In genomic region chr15:34577658-34578282, GRCh38 we compare ENCODE assay signal across 8 cellular contexts. TPM values are rescaled to one million over a fixed set of nuclear protein-coding genes. Genes with fewer than 3 reads are reported as not detected.
DNase-seq lines count a peak whose midpoint lies in the region; ATAC-seq, FAIRE-seq and TF ChIP-seq lines count a peak whose summit lies in the region.
"Not testable (repeated sequence)": the region's sequence is repeated elsewhere in the genome, so short reads cannot be mapped to it uniquely, and the experiment has no call there.

No MANE protein-coding gene starts in this region.

- not testable (repeated sequence) for H3K9me3 Mint-ChIP-seq in activated CD8-positive, alpha-beta T cell treated with anti-CD3 and anti-CD28 coated beads for 36 hours; activated naive CD4-positive, alpha-beta T cell treated with anti-CD3 and anti-CD28 coated beads, Interleukin-2, amount 50 U/mL, for 72 hours; stimulated activated effector memory CD8-positive, alpha-beta T cell treated with anti-CD3 and anti-CD28 coated beads, Interleukin-12 subunit alpha, Interleukin-12 subunit beta, amount 100 ng/mL, for 72 hours

- CTCF ChIA-PET in IMR-90 (lab: Yijun Ruan, JAX); HepG2 (lab: Yijun Ruan, JAX; ENCODE audit: low intra/inter-chr PET ratio, low total read pairs): not testable (repeated sequence)
- CTCF ChIA-PET in activated CD8-positive, alpha-beta T cell treated with anti-CD3 and anti-CD28 coated beads for 36 hours (lab: Charles Lee) = interaction anchor here (1.0 kb wide), 1 partner anchor 10 kb away, joined by 4 read pairs; no protein-coding TSS in a partner anchor

- peak overlapping the region; percentile 34 for H3K4me2 ChIP-seq in IMR-90 (ENCODE audit: low read depth, low read length)
- peak overlapping the region; percentile 60 for H3K4me2 ChIP-seq in HepG2 (ENCODE audit: low read depth, low read length)

- H2AK9ac ChIP-seq in IMR-90 (replicated peaks; ENCODE audit: low read depth, low read length, poor library complexity) = not testable (repeated sequence)

- H2BK20ac ChIP-seq in IMR-90 (ENCODE audit: low read depth, low read length) = not testable (repeated sequence)

- H2AK5ac ChIP-seq in IMR-90 (ENCODE audit: low read depth, low read length) = peak overlapping the region; percentile 65; the same call in 1 of the 2 replicates

- H2BK15ac ChIP-seq in IMR-90 (ENCODE audit: low read depth, low read length) = not testable (repeated sequence)

- H3K79me1 ChIP-seq in IMR-90 (ENCODE audit: low read depth in 1 of 2, low read length in 2 of 2) = peaks cover 15 to 63% of the 10 kb centered on the region in 2 experiments

- H2BK5ac ChIP-seq in IMR-90 (ENCODE audit: low read depth, low read length, poor library complexity, severe bottlenecking) = peak overlapping the region; percentile 38

- H3K4me1 Mint-ChIP-seq in activated CD8-positive, alpha-beta T cell treated with anti-CD3 and anti-CD28 coated beads for 36 hours (ENCODE audit: low read depth) = peaks cover 56% of the 10 kb centered on the region
- peaks cover 71% of the 10 kb centered on the region for H3K4me1 Mint-ChIP-seq in stimulated activated effector memory CD8-positive, alpha-beta T cell treated with anti-CD3 and anti-CD28 coated beads, Interleukin-12 subunit alpha, Interleukin-12 subunit beta, amount 100 ng/mL, for 72 hours

- not testable (repeated sequence) for TF ChIP-seq POLR2A in IMR-90 (IDR thresholded peaks at IDR 0.05; ENCODE audit: low read depth, low read length); HepG2 (IDR thresholded peaks at IDR 0.05; ENCODE audit: insufficient read depth in 1 of 2, low read depth in 2 of 2, low read length in 2 of 2)

- not testable (repeated sequence) for TF ChIP-seq RAD21 in IMR-90 (IDR thresholded peaks at IDR 0.05; ENCODE audit: low read length); HepG2 (CRISPR knock-in tag; IDR thresholded peaks at IDR 0.05)

- H3K27me3 Mint-ChIP-seq in activated CD8-positive, alpha-beta T cell treated with anti-CD3 and anti-CD28 coated beads for 36 hours = not testable (repeated sequence)

- H3K23ac ChIP-seq in IMR-90 (ENCODE audit: low read depth, low read length) = not testable (repeated sequence)

- TF ChIP-seq EP300 in HepG2 (IDR thresholded peaks at IDR 0.05; ENCODE audit: low read depth in 2 of 2, low read length in 2 of 2); HepG2 (CRISPR knock-in tag; IDR thresholded peaks at IDR 0.05; ENCODE audit: borderline replicate concordance): not testable (repeated sequence)

- TF ChIP-seq CTCF in IMR-90 (conservative IDR thresholded peaks at IDR 0.05; ENCODE audit: low read depth, low read length); activated CD8-positive, alpha-beta T cell treated with anti-CD3 and anti-CD28 coated beads for 36 hours (IDR thresholded peaks at IDR 0.05); choroid plexus epithelial cell (conservative IDR thresholded peaks at IDR 0.05; ENCODE audit: low read depth, low read length); HepG2 (CRISPR knock-in tag; IDR thresholded peaks at IDR 0.05): not testable (repeated sequence)

- not testable (repeated sequence) for H3K4ac ChIP-seq in IMR-90 (ENCODE audit: low read depth, low read length)

- H3K27ac ChIP-seq in IMR-90 (ENCODE audit: insufficient read depth, low read length) (0 out of 2 replicates have a peak overlapping the region, but pooled peaks have one; percentile 17), HepG2 (ENCODE audit: extremely low read length, insufficient read depth, low read length) (peak overlapping the region; percentile 52)

- WGBS in IMR-90 (ENCODE audit: extremely low coverage in 2 of 2, insufficient read length in 1 of 2), 2 experiments = no CpG with 5 or more reads among the region's 4 CpGs
- WGBS in HepG2 (ENCODE audit: low lambda C conversion rate) = 71% methylated on average over 4 of the region's 4 CpGs

- H3K79me2 ChIP-seq in HepG2 (ENCODE audit: insufficient read depth, low read length) = peaks cover 56% of the 10 kb centered on the region

- H3K4me3 Mint-ChIP-seq in activated CD8-positive, alpha-beta T cell treated with anti-CD3 and anti-CD28 coated beads for 36 hours = not testable (repeated sequence)
- H3K4me3 Mint-ChIP-seq in stimulated activated effector memory CD8-positive, alpha-beta T cell treated with anti-CD3 and anti-CD28 coated beads, Interleukin-12 subunit alpha, Interleukin-12 subunit beta, amount 100 ng/mL, for 72 hours = peak overlapping the region; percentile 42

- H3K4me1 ChIP-seq in IMR-90 (ENCODE audit: control insufficient read depth, insufficient read depth, low read length) = peaks cover 16% of the 10 kb centered on the region
- H3K4me1 ChIP-seq in HepG2 (ENCODE audit: insufficient read depth, low read length) = peaks cover 55% of the 10 kb centered on the region

- H4K20me1 ChIP-seq in IMR-90 (ENCODE audit: insufficient read depth, low read length) = peaks cover 23% of the 10 kb centered on the region
- H4K20me1 ChIP-seq in HepG2 (ENCODE audit: insufficient read depth, low read length) = not testable (repeated sequence)

- H3K27ac Mint-ChIP-seq in activated CD8-positive, alpha-beta T cell treated with anti-CD3 and anti-CD28 coated beads for 36 hours = peak overlapping the region; percentile 75
- peak overlapping the region; percentile 53 to 62 for H3K27ac Mint-ChIP-seq in activated naive CD4-positive, alpha-beta T cell treated with anti-CD3 and anti-CD28 coated beads, Interleukin-2, amount 50 U/mL, for 72 hours
- peak overlapping the region; percentile 82 for H3K27ac Mint-ChIP-seq in stimulated activated effector memory CD8-positive, alpha-beta T cell treated with anti-CD3 and anti-CD28 coated beads, Interleukin-12 subunit alpha, Interleukin-12 subunit beta, amount 100 ng/mL, for 72 hours

- peak; percentile 34 to 36 for DNase-seq in AML-193 (lab: John Stamatoyannopoulos, UW)
- peak; percentile 64 for DNase-seq in IMR-90
- DNase-seq in SK-MEL-5 (ENCODE audit: low read depth, low spot score) = peak; percentile 12
- not testable (repeated sequence) for DNase-seq in activated CD8-positive, alpha-beta T cell treated with anti-CD3 and anti-CD28 coated beads for 36 hours; activated naive CD4-positive, alpha-beta T cell treated with anti-CD3 and anti-CD28 coated beads, Interleukin-2, amount 50 U/mL, for 72 hours (ENCODE audit: low spot score in 2 of 2); HepG2 (ENCODE audit: low spot score); stimulated activated effector memory CD8-positive, alpha-beta T cell treated with anti-CD3 and anti-CD28 coated beads, Interleukin-12 subunit alpha, Interleukin-12 subunit beta, amount 100 ng/mL, for 72 hours (ENCODE audit: low spot score in 2 of 2)
- peak; percentile 57 for DNase-seq in choroid plexus epithelial cell (ENCODE audit: low read depth)

- not testable (repeated sequence) for H4K5ac ChIP-seq in IMR-90 (ENCODE audit: low read depth, low read length)

- not testable (repeated sequence) for H3K18ac ChIP-seq in IMR-90 (ENCODE audit: low read depth, low read length)

- H3K9me3 ChIP-seq in IMR-90 (ENCODE audit: control insufficient read depth, insufficient read depth, low read length); HepG2 (ENCODE audit: low read length): not testable (repeated sequence)

- not testable (repeated sequence) for H3K56ac ChIP-seq in IMR-90 (ENCODE audit: extremely low read depth, insufficient read depth, low read length)

- H2AFZ ChIP-seq in IMR-90 (replicated peaks; ENCODE audit: low read length, poor library complexity); HepG2 (ENCODE audit: low read length): not testable (repeated sequence)

- not testable (repeated sequence) for H4K91ac ChIP-seq in IMR-90 (ENCODE audit: insufficient read depth, low read depth, low read length)

- peak; percentile 78 for ATAC-seq in IMR-90 (ENCODE audit: low read depth)
- ATAC-seq in activated CD8-positive, alpha-beta T cell treated with anti-CD3 and anti-CD28 coated beads for 36 hours = peak; percentile 82
- ATAC-seq in activated naive CD4-positive, alpha-beta T cell treated with anti-CD3 and anti-CD28 coated beads, Interleukin-2, amount 50 U/mL, for 72 hours = peak; percentile 79 to 88
- ATAC-seq in HepG2 = not testable (repeated sequence)
- ATAC-seq in stimulated activated effector memory CD8-positive, alpha-beta T cell treated with anti-CD3 and anti-CD28 coated beads, Interleukin-12 subunit alpha, Interleukin-12 subunit beta, amount 100 ng/mL, for 72 hours = peak; percentile 85

- POLR2A ChIA-PET in IMR-90 (lab: Charles Lee; ENCODE audit: unreplicated experiment); activated CD8-positive, alpha-beta T cell treated with anti-CD3 and anti-CD28 coated beads for 36 hours (lab: Charles Lee): not testable (repeated sequence)
- POLR2A ChIA-PET in HepG2 (lab: Yijun Ruan, JAX) = interaction anchor here (0.7 kb wide), 1 partner anchor 10 kb away, joined by 3 read pairs; no protein-coding TSS in a partner anchor

- not testable (repeated sequence) for H3K36me3 Mint-ChIP-seq in activated CD8-positive, alpha-beta T cell treated with anti-CD3 and anti-CD28 coated beads for 36 hours (ENCODE audit: low read depth); activated naive CD4-positive, alpha-beta T cell treated with anti-CD3 and anti-CD28 coated beads, Interleukin-2, amount 50 U/mL, for 72 hours; stimulated activated effector memory CD8-positive, alpha-beta T cell treated with anti-CD3 and anti-CD28 coated beads, Interleukin-12 subunit alpha, Interleukin-12 subunit beta, amount 100 ng/mL, for 72 hours

- H4K8ac ChIP-seq in IMR-90 (ENCODE audit: low read depth in 2 of 2, low read length in 2 of 2) = not testable (repeated sequence)

- dilution Hi-C loops in IMR-90 (cut with HindIII; ENCODE audit: low sequenced_read_pairs, unreplicated experiment) = not testable (repeated sequence)

- not testable (repeated sequence) for H3K14ac ChIP-seq in IMR-90 (replicated peaks; ENCODE audit: low read depth, low read length)

- BruUV-seq in IMR-90 (replicated peaks; lab: Mats Ljungman, UMichigan); HepG2 (replicated peaks; lab: Mats Ljungman, UMichigan): not testable (repeated sequence)

- H3K9me1 ChIP-seq in IMR-90 (ENCODE audit: insufficient read depth, low read length) = peaks cover 14% of the 10 kb centered on the region

- H2BK120ac ChIP-seq in IMR-90 (ENCODE audit: low read depth, low read length) = not testable (repeated sequence)

- not testable (repeated sequence) for H3K36me3 ChIP-seq in IMR-90 (ENCODE audit: control insufficient read depth, insufficient read depth, low read length); HepG2 (replicated peaks in 1 of 2; ENCODE audit: control insufficient read depth in 1 of 2, insufficient read depth in 2 of 2, low read length in 2 of 2)

- intact Hi-C loops in IMR-90 (cut with micrococcal nuclease); activated CD8-positive, alpha-beta T cell treated with anti-CD3 and anti-CD28 coated beads for 36 hours (cut with micrococcal nuclease); HepG2 (cut with micrococcal nuclease; ENCODE audit: unreplicated experiment): not testable (repeated sequence)

- in situ Hi-C loops in IMR-90 (cut with MboI; ENCODE audit: low sequenced_read_pairs) = loop anchor here (25.0 kb wide), 2 partner anchors 340 to 465 kb away; partner anchors contain the start of genes EMC4, EMC7 and PGBD4
- in situ Hi-C loops in SK-MEL-5 (cut with HindIII; ENCODE audit: low pct_unique_long_range_greater_than_20kb, low sequenced_read_pairs) = not testable (repeated sequence)
- in situ Hi-C loops in HepG2 (cut with HindIII; ENCODE audit: extremely low pct_ligation_motif_present, low pct_unique_long_range_greater_than_20kb) = loop anchor here (25.0 kb wide), 3 partner anchors 140 to 515 kb away; partner anchors contain the start of genes EMC4 and GOLGA8A

- FAIRE-seq in HepG2 (lab: Jason Lieb, UNC) = not testable (repeated sequence)

- H3K4me3 ChIP-seq in IMR-90 (ENCODE audit: insufficient read depth, low read depth, low read length); choroid plexus epithelial cell (ENCODE audit: low read depth, low read length): not testable (repeated sequence)
- H3K4me3 ChIP-seq in HepG2 (replicated peaks in 1 of 3; ENCODE audit: insufficient read depth in 1 of 3, low read depth in 2 of 3, low read length in 3 of 3) = peak overlapping the region in 1 of 3 experiments; percentile 29; a peak in 1 of 6 replicates

- H3K9ac ChIP-seq in IMR-90 (ENCODE audit: low read depth, low read length); HepG2 (ENCODE audit: insufficient read depth, low read depth, low read length): not testable (repeated sequence)

- H3K27me3 ChIP-seq in IMR-90 (ENCODE audit: control insufficient read depth, insufficient read depth, low read length); HepG2 (ENCODE audit: control insufficient read depth in 1 of 2, insufficient read depth in 2 of 2, low read length in 2 of 2): not testable (repeated sequence)

RNA-seq across cellular contexts. Expression of gene GOLGA8B, which starts 5.7 kb away (rescaled TPM):
- total RNA-seq in IMR-90 (2012; rRNA removed) (6.4 and 7.7 TPM in 2 replicates), HepG2 (2016; rRNA removed; fragmentation: Illumina TruSeq; extraction: Trizol) (6.0 and 38.8 TPM in 2 replicates)
- polyA plus RNA-seq in IMR-90 (2012; rRNA removed) (27.1 and 31.6 TPM in 2 replicates), HepG2 (2011; rRNA removed) (89.0 and 104 TPM in 2 replicates)
- 2.9 and 3.4 TPM in 2 replicates for polyA plus RNA-seq in IMR-90 (2012; cell fraction: cytosol; rRNA removed)
- 293 and 552 TPM in 2 replicates for polyA plus RNA-seq in IMR-90 (2012; cell fraction: nucleus; rRNA removed; ENCODE audit: low replicate concordance)
- 21.1 and 22.8 TPM in 2 replicates for total RNA-seq in SK-MEL-5 (2014; rRNA removed; shearing (Covaris generic))
- 11.5 and 17.2 TPM in 2 replicates for polyA plus RNA-seq in SK-MEL-5 (2015; cell fraction: cytosol; rRNA removed)
- polyA plus RNA-seq in SK-MEL-5 (2015; cell fraction: nucleus; rRNA removed) = 662 and 692 TPM in 2 replicates
- total RNA-seq in activated CD8-positive, alpha-beta T cell treated with anti-CD3 and anti-CD28 coated beads for 36 hours = 10 to 100 TPM; 84.6 to 86.9 TPM
- total RNA-seq in activated naive CD4-positive, alpha-beta T cell treated with anti-CD3 and anti-CD28 coated beads, Interleukin-2, amount 50 U/mL, for 72 hours = 100 to 1,000 TPM; 148 to 163 TPM
- 8.7 and 12.0 TPM in 2 replicates for total RNA-seq in HepG2 (2016; cell fraction: cytosol; rRNA removed; fragmentation: Illumina TruSeq; extraction: Trizol; ENCODE audit: low read depth)
- total RNA-seq in HepG2 (2016; cell fraction: insoluble cytoplasmic fraction; rRNA removed; fragmentation: Illumina TruSeq; extraction: Trizol) = 8.1 and 44.9 TPM in 2 replicates
- total RNA-seq in HepG2 (2016; cell fraction: membrane; rRNA removed; fragmentation: Illumina TruSeq; extraction: Trizol) = 3.0 and 5.0 TPM in 2 replicates
- total RNA-seq in HepG2 (2016; cell fraction: nucleus; rRNA removed; fragmentation: Illumina TruSeq; extraction: Trizol) = 71.1 and 101 TPM in 2 replicates
- 13.5 and 14.7 TPM in 2 replicates for polyA plus RNA-seq in HepG2 (2011; cell fraction: cytosol; rRNA removed)
- 711 and 815 TPM in 2 replicates for polyA plus RNA-seq in HepG2 (2011; cell fraction: nucleus; rRNA removed)
- polyA plus RNA-seq in HepG2 (2012) = 130 and 139 TPM in 2 replicates
- polyA plus RNA-seq in HepG2 (2016; cell fraction: cytosol; fragmentation: Illumina TruSeq; extraction: Trizol; ENCODE audit: low read depth) = 0.51 TPM in 2 replicates
- 8.9 and 11.6 TPM in 2 replicates for polyA plus RNA-seq in HepG2 (2016; cell fraction: insoluble cytoplasmic fraction; fragmentation: Illumina TruSeq; extraction: Trizol; ENCODE audit: low read depth)
- polyA plus RNA-seq in HepG2 (2016; cell fraction: membrane; fragmentation: Illumina TruSeq; extraction: Trizol; ENCODE audit: low read depth) = 0.92 and 2.1 TPM in 2 replicates
- 435 and 480 TPM in 2 replicates for polyA plus RNA-seq in HepG2 (2016; cell fraction: nucleus; fragmentation: Illumina TruSeq; extraction: Trizol; ENCODE audit: insufficient read depth, low read depth)
- 8.7 and 19.2 TPM in 2 replicates for polyA minus RNA-seq in HepG2 (2011; rRNA and poly(A)+ RNA removed; ENCODE audit: low replicate concordance)
- polyA minus RNA-seq in HepG2 (2011; cell fraction: cytosol; rRNA and poly(A)+ RNA removed) = 3.5 and 5.4 TPM in 2 replicates
- 122 and 148 TPM in 2 replicates for polyA minus RNA-seq in HepG2 (2011; cell fraction: nucleus; rRNA and poly(A)+ RNA removed)
